1 cellular context compared by ENCODE assay signal in genomic region chr6:1322206-1322605, GRCh38.
TF ChIP-seq lines count a peak whose summit lies in the region.

No MANE protein-coding gene starts in this region.

TF ChIP-seq in liver, 16 proteins besides CTCF, POLR2A, EP300 and RAD21 (continued from another document):
- TF ChIP-seq HNF4A (conservative IDR thresholded peaks at IDR 0.05) (no peak), FOXA1 (IDR thresholded peaks at IDR 0.05) (no peak), SP1 (IDR thresholded peaks at IDR 0.05) (no peak), MAX (IDR thresholded peaks at IDR 0.05) (no peak), RXRA (IDR thresholded peaks at IDR 0.05) (no peak)
